In genomic region chr6:157668690-157669089, GRCh38 we compare ENCODE assay signal across 1 cellular context.
TF ChIP-seq lines count a peak whose summit lies in the region.

No MANE protein-coding gene starts in this region.

TF ChIP-seq in GM23338, 12 proteins besides CTCF, POLR2A, EP300 and RAD21 (continued from another document):
- no peak for TF ChIP-seq ZNF462 (CRISPR knock-in tag; IDR thresholded peaks at IDR 0.05)
- TF ChIP-seq EZH2phosphoT487 (IDR thresholded peaks at IDR 0.05; ENCODE audit: unreplicated experiment) = no peak
- TF ChIP-seq ZNF331 (CRISPR knock-in tag; IDR thresholded peaks at IDR 0.05; ENCODE audit: low read depth) = no peak
- TF ChIP-seq ETS1 (IDR thresholded peaks at IDR 0.05) = no peak
- TF ChIP-seq JUNB (IDR thresholded peaks at IDR 0.05; ENCODE audit: unreplicated experiment) = no peak
